Comparison of ENCODE assay signal across 28 cellular contexts in genomic region chr7:39693812-39694211, GRCh38.
"Had no signal": no experiment of that assay in that cellular context is flagged by ENCODE, and none has a peak within 500 bp of the region (broad histone marks: within the 10 kb centered on the region; RNA-seq: fewer than 3 reads in every experiment).

No MANE protein-coding gene starts in this region.

- H3K36me3 ChIP-seq: breast epithelium had no signal

- ATAC-seq: activated CD8-positive, alpha-beta memory T cell treated with anti-CD3 and anti-CD28 coated beads, Interleukin-2, amount 10 ng/mL, durations not matched to agents 7 days and 5 days; body of pancreas; PC-3; Right ventricle myocardium inferior had no signal

- DNase-seq: activated CD4-positive, alpha-beta memory T cell treated with anti-CD3 and anti-CD28 coated beads, Interleukin-2, amount 10 ng/mL, durations not matched to agents 7 days and 5 days; activated CD4-positive, alpha-beta T cell treated with anti-CD3 and anti-CD28 coated beads for 4 hours; activated CD8-positive, alpha-beta memory T cell treated with anti-CD3 and anti-CD28 coated beads for 24 hours; activated CD8-positive, alpha-beta memory T cell treated with anti-CD3 and anti-CD28 coated beads, Interleukin-2, amount 10 ng/mL, durations not matched to agents 7 days and 5 days; activated CD8-positive, alpha-beta memory T cell treated with anti-CD3 and anti-CD28 coated beads, Interleukin-2, amount 50 U/mL, for 48 hours; activated gamma-delta T cell treated with Interleukin-2 at 50 U/mL for 16 hours; activated naive CD4-positive, alpha-beta T cell treated with anti-CD3 and anti-CD28 coated beads for 36 hours; adrenal gland; body of pancreas; Karpas-422; KBM-7; NCI-H1105; NCI-H1417 treated with DMSO at 0.1 percent for 48 hours; NCI-H187 treated with DMSO at 0.1 percent for 48 hours; NCI-H2081; NCI-H226; NCI-H524 treated with DMSO at 0.1 percent for 48 hours; PC-3; Peyer's patch; SW 1271; T-helper 1 cell; T1000; WERI-Rb-1 had no signal

- FAIRE-seq: astrocyte had no signal

- H3K27me3 Mint-ChIP-seq: activated CD4-positive, alpha-beta memory T cell treated with anti-CD3 and anti-CD28 coated beads, Interleukin-2, amount 10 ng/mL, durations not matched to agents 7 days and 5 days; activated CD8-positive, alpha-beta memory T cell treated with anti-CD3 and anti-CD28 coated beads, Interleukin-2, amount 10 ng/mL, durations not matched to agents 7 days and 5 days had no signal

- H3K27me3 ChIP-seq: adrenal gland, body of pancreas, breast epithelium, Peyer's patch had no signal

- H3K4me3 Mint-ChIP-seq: activated CD4-positive, alpha-beta memory T cell treated with anti-CD3 and anti-CD28 coated beads, Interleukin-2, amount 10 ng/mL, durations not matched to agents 7 days and 5 days; activated CD8-positive, alpha-beta memory T cell treated with anti-CD3 and anti-CD28 coated beads, Interleukin-2, amount 10 ng/mL, durations not matched to agents 7 days and 5 days; activated naive CD4-positive, alpha-beta T cell treated with anti-CD3 and anti-CD28 coated beads for 36 hours had no signal

- H3K27ac Mint-ChIP-seq: activated CD4-positive, alpha-beta memory T cell treated with anti-CD3 and anti-CD28 coated beads, Interleukin-2, amount 10 ng/mL, durations not matched to agents 7 days and 5 days; activated CD8-positive, alpha-beta memory T cell treated with anti-CD3 and anti-CD28 coated beads, Interleukin-2, amount 10 ng/mL, durations not matched to agents 7 days and 5 days; activated naive CD4-positive, alpha-beta T cell treated with anti-CD3 and anti-CD28 coated beads for 36 hours; activated naive CD4-positive, alpha-beta T cell treated with anti-CD3 and anti-CD28 coated beads, Interleukin-2, amount 50 U/mL, for 72 hours had no signal

- H3K4me1 ChIP-seq: body of pancreas, breast epithelium, Peyer's patch had no signal

- H3K9me3 ChIP-seq: adrenal gland, body of pancreas, breast epithelium, Peyer's patch had no signal

- H3K4me1 Mint-ChIP-seq: activated CD4-positive, alpha-beta memory T cell treated with anti-CD3 and anti-CD28 coated beads, Interleukin-2, amount 10 ng/mL, durations not matched to agents 7 days and 5 days; activated CD8-positive, alpha-beta memory T cell treated with anti-CD3 and anti-CD28 coated beads, Interleukin-2, amount 10 ng/mL, durations not matched to agents 7 days and 5 days had no signal

- H3K4me3 ChIP-seq: adrenal gland, body of pancreas, breast epithelium, Peyer's patch had no signal

- H3K27ac ChIP-seq: adrenal gland, body of pancreas, breast epithelium, Peyer's patch, RWPE1, WERI-Rb-1 had no signal
